11 cellular contexts compared by ENCODE assay signal in genomic region chr18:76416935-76417334, GRCh38.
A peak's percentile ranks its signal among the peaks of the same experiment; 100 is the strongest.
DNase-seq lines count a peak whose midpoint lies in the region; TF ChIP-seq lines count a peak whose summit lies in the region.
"Had no signal": no experiment of that assay in that cellular context is flagged by ENCODE, and none has a peak within 500 bp of the region (broad histone marks: within the 10 kb centered on the region; RNA-seq: fewer than 3 reads in every experiment).

No MANE protein-coding gene starts in this region.

- no peaks in the 10 kb centered on the region for H3K9me2 ChIP-seq in hepatocyte (replicated peaks; ENCODE audit: insufficient read depth)

- TF ChIP-seq POLR2A in sigmoid colon (IDR thresholded peaks at IDR 0.05): no peak

- H3K27ac ChIP-seq in hepatocyte (no peak overlapping the region), sigmoid colon (peak overlapping the region in 3 of 4 donors; percentile 1 to 48 (median 21))
- H3K27ac ChIP-seq: BLaER1 treated with 17β-estradiol and CSF1 and Interleukin-3, amounts not matched to agents 10 nM and 100 nM had no signal

- peak overlapping the region; percentile 63 for H3K4me2 ChIP-seq in hepatocyte
- H3K4me2 ChIP-seq: BLaER1 treated with 17β-estradiol and CSF1 and Interleukin-3, amounts not matched to agents 10 nM and 100 nM had no signal

- H3K4me1 ChIP-seq in hepatocyte (ENCODE audit: insufficient read depth) (peaks cover 5% of the 10 kb centered on the region), sigmoid colon (peaks cover 0 to 45% (median 20%) of the 10 kb centered on the region in 4 donors)
- H3K4me1 ChIP-seq: HAP-1 had no signal

- intact Hi-C loops in sigmoid colon (cut with DNase I): no loop called here

- in situ Hi-C loops in astrocyte of the cerebellum (cut with HindIII; ENCODE audit: low sequenced_read_pairs): no loop called here

- 42% methylated on average over 10 of the region's 10 CpGs for WGBS in hepatocyte (ENCODE audit: low lambda C conversion rate, missing lambda C conversion rate)
- 74 to 77% methylated on average over 10 of the region's 10 CpGs for WGBS in sigmoid colon, 2 donors

- DNase-seq in AG09309 (ENCODE audit: low read depth) (peak; percentile 37), astrocyte of the cerebellum (ENCODE audit: low read depth) (peak; percentile 66), hepatocyte (ENCODE audit: low spot score) (no peak), sigmoid colon (no peak), germinal center (ENCODE audit: low spot score) (no peak), SIG-M5 treated with dmso at 0.1 percent for 504 hours (lab: John Stamatoyannopoulos, UW; ENCODE audit: unreplicated experiment) (no peak), anterior cingulate cortex (lab: John Stamatoyannopoulos, UW) (no peak)
- no peak for DNase-seq in effector CD8-positive, alpha-beta T cell (lab: John Stamatoyannopoulos, UW)
- DNase-seq: activated T-cell treated with anti-CD3 and anti-CD28 coated beads, Interleukin-2, amount 50 U/mL, for 24 hours had no signal

- H3K27me3 ChIP-seq in hepatocyte (no peaks in the 10 kb centered on the region), sigmoid colon (no peaks in the 10 kb centered on the region)
- H3K27me3 ChIP-seq: BLaER1 treated with 17β-estradiol and CSF1 and Interleukin-3, amounts not matched to agents 10 nM and 100 nM had no signal

- peaks cover 92% of the 10 kb centered on the region for H3K79me2 ChIP-seq in hepatocyte

- H3K36me3 ChIP-seq in hepatocyte (replicated peaks; ENCODE audit: insufficient read depth, low read depth) (no peaks in the 10 kb centered on the region), sigmoid colon (no peaks in the 10 kb centered on the region)
- H3K36me3 ChIP-seq: HAP-1 had no signal

- H3K9me3 ChIP-seq in hepatocyte (ENCODE audit: low read depth): no peaks in the 10 kb centered on the region
- no peaks in the 10 kb centered on the region for H3K9me3 ChIP-seq in sigmoid colon
- H3K9me3 ChIP-seq: HAP-1 had no signal

- no peak for TF ChIP-seq EP300 in sigmoid colon (IDR thresholded peaks at IDR 0.05)

- H2AFZ ChIP-seq in hepatocyte: no peak overlapping the region

- H3K4me3 ChIP-seq in AG09309 (ENCODE audit: control insufficient read depth, low read depth, low read length) (no peak overlapping the region), astrocyte of the cerebellum (ENCODE audit: low read depth, low read length) (peak overlapping the region; percentile 17), hepatocyte (no peak overlapping the region), sigmoid colon (peak overlapping the region in 2 of 4 donors; percentile 13 to 19)
- H3K4me3 ChIP-seq: BLaER1 treated with 17β-estradiol and CSF1 and Interleukin-3, amounts not matched to agents 10 nM and 100 nM; HAP-1 had no signal

- TF ChIP-seq CTCF in AG09309 (IDR thresholded peaks at IDR 0.05; ENCODE audit: control insufficient read depth, insufficient read depth, low read depth, low read length, missing control alignments) (no peak), astrocyte of the cerebellum (IDR thresholded peaks at IDR 0.05; ENCODE audit: low read depth, low read length, missing control alignments) (no peak), hepatocyte (IDR thresholded peaks at IDR 0.05; ENCODE audit: poor library complexity) (no peak), sigmoid colon (IDR thresholded peaks at IDR 0.05) (no peak)

- H4K20me1 ChIP-seq in hepatocyte (ENCODE audit: insufficient read depth, poor library complexity, severe bottlenecking): peaks cover 70% of the 10 kb centered on the region

Comparison
In these comparisons a context has a peak if more than half of its experiments do, and no peak if none do; other contexts are left out.
1. DNase-seq: peak in AG09309 (single experiment) and astrocyte of the cerebellum (single experiment); none in hepatocyte (single experiment), sigmoid colon (single experiment), germinal center (single experiment), SIG-M5 treated with dmso at 0.1 percent for 504 hours (single experiment), effector CD8-positive, alpha-beta T cell (single experiment) and anterior cingulate cortex (0 of 58).